14 cellular contexts compared by ENCODE assay signal in the genomic region with DNA sequence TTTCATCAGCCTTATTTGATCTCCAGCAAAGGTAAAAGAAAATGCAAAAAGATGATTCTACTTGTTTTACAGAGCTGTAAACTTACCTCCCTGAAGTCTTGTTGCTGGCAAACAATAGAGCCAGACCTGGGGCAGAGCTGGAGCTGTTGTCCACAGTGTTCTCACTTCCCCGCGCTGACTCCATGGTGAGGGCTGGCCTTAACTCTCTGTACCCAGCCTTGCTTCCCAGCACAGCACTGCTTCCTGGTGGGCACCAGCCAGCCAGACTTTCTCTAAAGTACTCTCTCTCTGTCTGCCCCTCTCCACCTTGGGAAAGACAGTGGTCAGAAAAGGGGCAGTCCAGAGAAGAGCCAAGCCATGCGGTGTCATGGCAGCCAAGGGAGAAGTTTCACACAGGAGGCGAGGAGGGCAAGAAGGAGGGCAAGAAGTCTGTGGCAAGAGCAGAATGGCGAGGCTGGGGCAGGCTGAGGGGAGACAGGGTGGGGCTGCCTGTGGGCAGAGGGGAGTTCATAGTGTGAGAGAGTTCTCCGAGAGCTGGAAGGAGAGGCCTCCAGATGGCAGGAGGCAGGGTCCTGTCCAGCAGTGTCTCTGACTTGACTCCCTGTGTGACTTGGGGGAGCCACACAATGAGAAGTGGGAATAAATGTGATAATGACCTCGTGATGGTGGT. TPM values are rescaled to one million over a fixed set of nuclear protein-coding genes. Genes with fewer than 3 reads are reported as not detected.
DNase-seq lines count a peak whose midpoint lies in the region; ATAC-seq and TF ChIP-seq lines count a peak whose summit lies in the region.
"Had no signal": no experiment of that assay in that cellular context is flagged by ENCODE, and none has a peak within 500 bp of the region (broad histone marks: within the 10 kb centered on the region; RNA-seq: fewer than 3 reads in every experiment).

No MANE protein-coding gene starts in this region.

- H3K4me1 ChIP-seq in ascending aorta = no peaks in the 10 kb centered on the region

- H3K27me3 ChIP-seq in ascending aorta = no peaks in the 10 kb centered on the region
- H3K27me3 ChIP-seq: neutrophil had no signal

- peaks cover 100% of the 10 kb centered on the region for H3K4me1 Mint-ChIP-seq in activated naive CD4-positive, alpha-beta T cell treated with anti-CD3 and anti-CD28 coated beads, Interleukin-2, amount 50 U/mL, for 24 hours
- peaks cover 96% of the 10 kb centered on the region for H3K4me1 Mint-ChIP-seq in activated B cell treated with CpG ODN at 0.5 μM for 24 hours
- H3K4me1 Mint-ChIP-seq in immature natural killer cell = peaks cover 99 to 100% of the 10 kb centered on the region in 2 donors
- peaks cover 53% of the 10 kb centered on the region for H3K4me1 Mint-ChIP-seq in type B pancreatic cell (ENCODE audit: unreplicated experiment)

- DNase-seq in activated naive CD4-positive, alpha-beta T cell treated with Interleukin-2 at 50 U/mL for 16 hours = no peak
- DNase-seq in activated B cell treated with CpG ODN at 0.5 μM for 24 hours (no peak), immature natural killer cell (peak; percentile 46 to 48 (median 46)), type B pancreatic cell (ENCODE audit: extremely low spot score, unreplicated experiment) (no peak), ascending aorta (ENCODE audit: low spot score in 2 of 2) (no peak)
- DNase-seq in stimulated activated CD4-positive, alpha-beta T cell treated with anti-CD3 and anti-CD28 coated beads, Interleukin-4, amount 100 ng/mL, for 4 hours = no peak
- DNase-seq: activated gamma-delta T cell treated with Interleukin-2 at 50 U/mL for 16 hours, foreskin melanocyte, GM23248, NCI-H2107, right cardiac atrium had no signal

- peaks cover 17% of the 10 kb centered on the region for H3K36me3 Mint-ChIP-seq in activated naive CD4-positive, alpha-beta T cell treated with anti-CD3 and anti-CD28 coated beads, Interleukin-2, amount 50 U/mL, for 24 hours
- H3K36me3 Mint-ChIP-seq in activated B cell treated with CpG ODN at 0.5 μM for 24 hours (ENCODE audit: low read depth) (peaks cover 66% of the 10 kb centered on the region), immature natural killer cell (peaks cover 39 to 65% (median 42%) of the 10 kb centered on the region in 3 donors), type B pancreatic cell (peaks cover 9% of the 10 kb centered on the region)

- H3K9me3 ChIP-seq in ascending aorta = no peaks in the 10 kb centered on the region
- H3K9me3 ChIP-seq: neutrophil had no signal

- H3K9me3 Mint-ChIP-seq in activated naive CD4-positive, alpha-beta T cell treated with anti-CD3 and anti-CD28 coated beads, Interleukin-2, amount 50 U/mL, for 24 hours = no peaks in the 10 kb centered on the region
- H3K9me3 Mint-ChIP-seq in activated B cell treated with CpG ODN at 0.5 μM for 24 hours (no peaks in the 10 kb centered on the region), immature natural killer cell (no peaks in the 10 kb centered on the region), type B pancreatic cell (peaks cover 6% of the 10 kb centered on the region)

- no peaks in the 10 kb centered on the region for H3K36me3 ChIP-seq in ascending aorta
- H3K36me3 ChIP-seq: neutrophil had no signal

- ATAC-seq in activated B cell treated with CpG ODN at 0.5 μM for 24 hours (ENCODE audit: low read depth) (no peak), GM18909 (IDR thresholded peaks at IDR 0.05; ENCODE audit: poor library complexity, unreplicated experiment) (no peak)
- ATAC-seq: right cardiac atrium had no signal

- no peaks in the 10 kb centered on the region for H3K27me3 Mint-ChIP-seq in activated naive CD4-positive, alpha-beta T cell treated with anti-CD3 and anti-CD28 coated beads, Interleukin-2, amount 50 U/mL, for 24 hours
- H3K27me3 Mint-ChIP-seq in activated B cell treated with CpG ODN at 0.5 μM for 24 hours = no peaks in the 10 kb centered on the region
- peaks cover 0 to 32% (median 3%) of the 10 kb centered on the region in 3 donors for H3K27me3 Mint-ChIP-seq in immature natural killer cell (ENCODE audit: low read depth in 3 of 3)
- no peaks in the 10 kb centered on the region for H3K27me3 Mint-ChIP-seq in type B pancreatic cell

- no peak for TF ChIP-seq CTCF in activated B cell treated with CpG ODN at 0.5 μM for 24 hours (IDR thresholded peaks at IDR 0.05)
- no peak for TF ChIP-seq CTCF in type B pancreatic cell (conservative IDR thresholded peaks at IDR 0.05)
- TF ChIP-seq CTCF in ascending aorta (IDR thresholded peaks at IDR 0.05) = no peak

- no peak overlapping the region for H3K27ac ChIP-seq in ascending aorta
- H3K27ac ChIP-seq: GM23248 had no signal

- CTCF ChIA-PET in activated B cell treated with CpG ODN at 0.5 μM for 24 hours (lab: Charles Lee) = interaction anchor here (0.7 to 9.7 kb wide), 4 partner anchors 8 to 31 kb away, joined by 3 to 111 read pairs (median 12); a partner anchor contains a TSS

- peak overlapping the region; percentile 79 for H3K4me3 Mint-ChIP-seq in activated naive CD4-positive, alpha-beta T cell treated with anti-CD3 and anti-CD28 coated beads, Interleukin-2, amount 50 U/mL, for 24 hours
- peak overlapping the region; percentile 48 for H3K4me3 Mint-ChIP-seq in activated B cell treated with CpG ODN at 0.5 μM for 24 hours
- peak overlapping the region; percentile 76 to 98 (median 89) for H3K4me3 Mint-ChIP-seq in immature natural killer cell
- no peak overlapping the region for H3K4me3 Mint-ChIP-seq in type B pancreatic cell

- no peak overlapping the region for H3K4me3 ChIP-seq in ascending aorta
- H3K4me3 ChIP-seq: GM23248 had no signal

- intact Hi-C loops in activated B cell treated with CpG ODN at 0.5 μM for 24 hours (cut with micrococcal nuclease) (no loop called here), ascending aorta (cut with DNase I) (no loop called here)

- H3K27ac Mint-ChIP-seq in activated naive CD4-positive, alpha-beta T cell treated with anti-CD3 and anti-CD28 coated beads, Interleukin-2, amount 50 U/mL, for 24 hours = peak overlapping the region; percentile 99
- H3K27ac Mint-ChIP-seq in activated B cell treated with CpG ODN at 0.5 μM for 24 hours = peak overlapping the region; percentile 86
- peak overlapping the region; percentile 96 to 100 (median 98) for H3K27ac Mint-ChIP-seq in immature natural killer cell
- H3K27ac Mint-ChIP-seq in type B pancreatic cell = peak overlapping the region; percentile 50

- POLR2A ChIA-PET in activated B cell treated with CpG ODN at 0.5 μM for 24 hours (lab: Charles Lee) = interaction anchor here (1.7 to 1.8 kb wide), 2 partner anchors 9 kb away, joined by 9 to 10 read pairs; a partner anchor contains a TSS

RNA-seq across cellular contexts. Expression of a gene that starts 9.3 kb away (rescaled TPM):
- total RNA-seq in activated B cell treated with CpG ODN at 0.5 μM for 24 hours = 229 and 272 TPM in 2 replicates
- 100 to 1,000 TPM in 1 of 3 donors, 10 to 100 TPM in 2; 56.8 to 135 (median 76.3) TPM for polyA plus RNA-seq in immature natural killer cell
- total RNA-seq in type B pancreatic cell (ENCODE audit: low replicate concordance) = 66.3 and 159 TPM in 2 replicates
- 11.7 TPM for total RNA-seq in ascending aorta

Comparison
In these comparisons a context has a peak if more than half of its experiments do, and no peak if none do; other contexts are left out.
1. DNase-seq: peak in immature natural killer cell (3 of 3); none in activated naive CD4-positive, alpha-beta T cell treated with Interleukin-2 at 50 U/mL for 16 hours (single experiment), activated B cell treated with CpG ODN at 0.5 μM for 24 hours (single experiment), type B pancreatic cell (single experiment), stimulated activated CD4-positive, alpha-beta T cell treated with anti-CD3 and anti-CD28 coated beads, Interleukin-4, amount 100 ng/mL, for 4 hours (0 of 2) and ascending aorta (0 of 2).
2. Peak in every context shown above with its lines, with median percentiles within 50 percentile points of each other: H3K27ac Mint-ChIP-seq.